Comparison of ENCODE assay signal across 23 cellular contexts in genomic region chr2:215483431-215483830, GRCh38.
"Had no signal": no experiment of that assay in that cellular context is flagged by ENCODE, and none has a peak within 500 bp of the region (broad histone marks: within the 10 kb centered on the region; RNA-seq: fewer than 3 reads in every experiment).

No MANE protein-coding gene starts in this region.

- H3K4me1 ChIP-seq: colonic mucosa, gastrocnemius medialis, left lung, lower lobe of right lung had no signal

- H3K36me3 ChIP-seq: colonic mucosa, esophagus squamous epithelium, gastrocnemius medialis, heart right ventricle, left lung, lower lobe of right lung had no signal

- H3K27me3 ChIP-seq: colonic mucosa, esophagus squamous epithelium, gastrocnemius medialis, heart right ventricle, left lung had no signal

- DNase-seq: colonic mucosa; cortex of kidney; effector CD8-positive, alpha-beta T cell; effector memory CD8-positive, alpha-beta T cell; endodermal cell; erythroblast; esophagus squamous epithelium; foreskin fibroblast; foreskin melanocyte; gastrocnemius medialis; glutamatergic neuron; head of caudate nucleus; heart right ventricle; hippocampal formation; left cardiac atrium; left lung; left ventricle myocardium superior; lower lobe of right lung; mesenchymal stem cell; mucosa of descending colon had no signal

- ATAC-seq: effector memory CD8-positive, alpha-beta T cell; esophagus mucosa; gastrocnemius medialis; heart right ventricle; left cardiac atrium; left lung; left ventricle myocardium superior; lower lobe of right lung; mucosa of descending colon had no signal

- H3K4me3 ChIP-seq: colonic mucosa, esophagus squamous epithelium, gastrocnemius medialis, heart right ventricle, left lung, lower lobe of right lung, mucosa of descending colon had no signal

- H3K27ac ChIP-seq: colonic mucosa, epithelial cell of prostate, esophagus squamous epithelium, gastrocnemius medialis, heart right ventricle, left lung, lower lobe of right lung had no signal

- H3K9me3 ChIP-seq: colonic mucosa, esophagus squamous epithelium, gastrocnemius medialis, heart right ventricle, left lung, lower lobe of right lung, mucosa of descending colon had no signal

- FAIRE-seq: islet of Langerhans had no signal
